1 cellular context compared by ENCODE assay signal in the genomic region with DNA sequence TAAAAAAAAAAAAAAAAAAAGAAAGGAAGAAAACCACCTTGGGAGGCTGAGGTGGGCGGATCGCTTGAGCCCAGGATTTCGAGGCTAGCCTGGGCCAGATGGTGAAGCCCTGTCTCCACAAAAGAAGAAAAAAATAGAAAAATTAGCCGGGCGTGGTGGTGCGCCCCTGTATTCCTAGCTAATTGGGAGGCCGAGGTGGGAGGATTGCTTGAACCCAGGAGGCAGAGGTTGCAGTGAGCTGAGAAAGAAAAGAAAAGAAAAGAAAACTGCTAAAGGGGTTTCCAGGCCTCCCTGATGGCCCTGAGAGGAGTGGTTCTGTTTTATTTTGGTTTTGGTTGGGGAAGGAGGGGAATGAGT.
TF ChIP-seq lines count a peak whose summit lies in the region.

No MANE protein-coding gene starts in this region.

TF ChIP-seq in K562, 482 proteins besides CTCF, POLR2A, EP300 and RAD21 (continued from another document):
- TF ChIP-seq, protein P1, sequence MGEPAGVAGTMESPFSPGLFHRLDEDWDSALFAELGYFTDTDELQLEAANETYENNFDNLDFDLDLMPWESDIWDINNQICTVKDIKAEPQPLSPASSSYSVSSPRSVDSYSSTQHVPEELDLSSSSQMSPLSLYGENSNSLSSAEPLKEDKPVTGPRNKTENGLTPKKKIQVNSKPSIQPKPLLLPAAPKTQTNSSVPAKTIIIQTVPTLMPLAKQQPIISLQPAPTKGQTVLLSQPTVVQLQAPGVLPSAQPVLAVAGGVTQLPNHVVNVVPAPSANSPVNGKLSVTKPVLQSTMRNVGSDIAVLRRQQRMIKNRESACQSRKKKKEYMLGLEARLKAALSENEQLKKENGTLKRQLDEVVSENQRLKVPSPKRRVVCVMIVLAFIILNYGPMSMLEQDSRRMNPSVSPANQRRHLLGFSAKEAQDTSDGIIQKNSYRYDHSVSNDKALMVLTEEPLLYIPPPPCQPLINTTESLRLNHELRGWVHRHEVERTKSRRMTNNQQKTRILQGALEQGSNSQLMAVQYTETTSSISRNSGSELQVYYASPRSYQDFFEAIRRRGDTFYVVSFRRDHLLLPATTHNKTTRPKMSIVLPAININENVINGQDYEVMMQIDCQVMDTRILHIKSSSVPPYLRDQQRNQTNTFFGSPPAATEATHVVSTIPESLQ (CRISPR knock-in tag; IDR thresholded peaks at IDR 0.05) = no peak
- TF ChIP-seq, protein P2, sequence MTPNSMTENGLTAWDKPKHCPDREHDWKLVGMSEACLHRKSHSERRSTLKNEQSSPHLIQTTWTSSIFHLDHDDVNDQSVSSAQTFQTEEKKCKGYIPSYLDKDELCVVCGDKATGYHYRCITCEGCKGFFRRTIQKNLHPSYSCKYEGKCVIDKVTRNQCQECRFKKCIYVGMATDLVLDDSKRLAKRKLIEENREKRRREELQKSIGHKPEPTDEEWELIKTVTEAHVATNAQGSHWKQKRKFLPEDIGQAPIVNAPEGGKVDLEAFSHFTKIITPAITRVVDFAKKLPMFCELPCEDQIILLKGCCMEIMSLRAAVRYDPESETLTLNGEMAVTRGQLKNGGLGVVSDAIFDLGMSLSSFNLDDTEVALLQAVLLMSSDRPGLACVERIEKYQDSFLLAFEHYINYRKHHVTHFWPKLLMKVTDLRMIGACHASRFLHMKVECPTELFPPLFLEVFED (CRISPR knock-in tag; conservative IDR thresholded peaks at IDR 0.05) = no peak
- TF ChIP-seq BCOR (IDR thresholded peaks at IDR 0.05) (peak; percentile 75), MYBL2 (IDR thresholded peaks at IDR 0.05; ENCODE audit: low read depth) (no peak), MYBL2 (CRISPR knock-in tag; IDR thresholded peaks at IDR 0.05; ENCODE audit: borderline replicate concordance) (no peak), ZNF584 (CRISPR knock-in tag; IDR thresholded peaks at IDR 0.05; ENCODE audit: low read depth) (0 out of 2 replicates have a peak, but pooled peaks have one; percentile 12), ELF4 (CRISPR knock-in tag; IDR thresholded peaks at IDR 0.05) (no peak), ZNF785 (CRISPR knock-in tag; IDR thresholded peaks at IDR 0.05) (no peak), CC2D1A (IDR thresholded peaks at IDR 0.05) (0 out of 2 replicates have a peak, but pooled peaks have one; percentile 6), FOS (IDR thresholded peaks at IDR 0.05; ENCODE audit: extremely low read depth, insufficient read length) (no peak), MCM2 (IDR thresholded peaks at IDR 0.05; ENCODE audit: low read depth) (no peak), RBM25 (IDR thresholded peaks at IDR 0.05; ENCODE audit: low read depth, low read length, severe bottlenecking) (peak; percentile 40), SP2 (IDR thresholded peaks at IDR 0.05; ENCODE audit: extremely low read depth, low read depth, low read length, poor library complexity, severe bottlenecking) (no peak), TRIM24 (IDR thresholded peaks at IDR 0.05) (0 out of 4 replicates have a peak, but pooled peaks of 1 of the 2 experiments have one; percentile 5), EP400 (IDR thresholded peaks at IDR 0.05) (no peak), PML (IDR thresholded peaks at IDR 0.05; ENCODE audit: low read length) (no peak), ZNF512 (tag; IDR thresholded peaks at IDR 0.05) (0 out of 2 replicates have a peak, but pooled peaks have one; percentile 30), ZNF280B (CRISPR knock-in tag; IDR thresholded peaks at IDR 0.05) (no peak), MEF2D (tag; conservative IDR thresholded peaks at IDR 0.05; ENCODE audit: low read depth) (no peak), SRSF9 (IDR thresholded peaks at IDR 0.05; ENCODE audit: borderline replicate concordance, low read depth, low read length) (no peak), NUFIP1 (IDR thresholded peaks at IDR 0.05; ENCODE audit: partially characterized antibody) (no peak), PREB (CRISPR knock-in tag; IDR thresholded peaks at IDR 0.05) (no peak), ZBTB33 (CRISPR knock-in tag; IDR thresholded peaks at IDR 0.05) (no peak), OTX1 (CRISPR knock-in tag; IDR thresholded peaks at IDR 0.05) (no peak), MCM5 (IDR thresholded peaks at IDR 0.05; ENCODE audit: low read depth) (no peak)
- TF ChIP-seq, protein P3, sequence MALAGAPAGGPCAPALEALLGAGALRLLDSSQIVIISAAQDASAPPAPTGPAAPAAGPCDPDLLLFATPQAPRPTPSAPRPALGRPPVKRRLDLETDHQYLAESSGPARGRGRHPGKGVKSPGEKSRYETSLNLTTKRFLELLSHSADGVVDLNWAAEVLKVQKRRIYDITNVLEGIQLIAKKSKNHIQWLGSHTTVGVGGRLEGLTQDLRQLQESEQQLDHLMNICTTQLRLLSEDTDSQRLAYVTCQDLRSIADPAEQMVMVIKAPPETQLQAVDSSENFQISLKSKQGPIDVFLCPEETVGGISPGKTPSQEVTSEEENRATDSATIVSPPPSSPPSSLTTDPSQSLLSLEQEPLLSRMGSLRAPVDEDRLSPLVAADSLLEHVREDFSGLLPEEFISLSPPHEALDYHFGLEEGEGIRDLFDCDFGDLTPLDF (CRISPR knock-in tag; IDR thresholded peaks at IDR 0.05) = no peak
TF ChIP-seq in K562: peak in this region for 6.
